Comparison of ENCODE assay signal across 14 cellular contexts in genomic region chr14:46550836-46551235, GRCh38.
DNase-seq lines count a peak whose midpoint lies in the region; ATAC-seq lines count a peak whose summit lies in the region.
"Had no signal": no experiment of that assay in that cellular context is flagged by ENCODE, and none has a peak within 500 bp of the region (broad histone marks: within the 10 kb centered on the region; RNA-seq: fewer than 3 reads in every experiment).

No MANE protein-coding gene starts in this region.

- DNase-seq in Daoy (ENCODE audit: low read depth) = peak; percentile 2
- peak; percentile 1 for DNase-seq in ELF-1 (ENCODE audit: low read depth, low spot score)
- peak; percentile 62 to 81 for DNase-seq in SJCRH30
- no peak for DNase-seq in stimulated activated naive CD4-positive, alpha-beta T cell treated with Interleukin-2 at 50 U/mL for 16 hours (lab: John Stamatoyannopoulos, UW)
- no peak for DNase-seq in stimulated activated CD4-positive, alpha-beta T cell treated with anti-CD3 and anti-CD28 coated beads, Interleukin-1b, Interleukin-23, amount 100 ng/mL, for 48 hours
- DNase-seq: C1 segment of cervical spinal cord; Calu3; CD4-positive, alpha-beta memory T cell; COR-L47; DMS79; GOT3; HFFc6 had no signal

- H3K9me3 ChIP-seq in SJCRH30 (replicated peaks) = no peaks in the 10 kb centered on the region
- H3K9me3 ChIP-seq: HAP-1 had no signal

- no peaks in the 10 kb centered on the region for H3K36me3 ChIP-seq in SJCRH30
- H3K36me3 ChIP-seq: HAP-1 had no signal

- peak overlapping the region; percentile 20; the same call in 1 of the 2 replicates for H3K4me3 ChIP-seq in SJCRH30
- H3K4me3 ChIP-seq: HAP-1 had no signal

- no peaks in the 10 kb centered on the region for H3K4me1 ChIP-seq in SJCRH30
- H3K4me1 ChIP-seq: HAP-1 had no signal

- no peaks in the 10 kb centered on the region for H3K27me3 ChIP-seq in SJCRH30

- H3K27ac ChIP-seq in SJCRH30 = peak overlapping the region; percentile 83

- ATAC-seq in HG03520 (IDR thresholded peaks at IDR 0.05; ENCODE audit: unreplicated experiment) = no peak

Comparison
In these comparisons a context has a peak if more than half of its experiments do, and no peak if none do; other contexts are left out.
1. DNase-seq: peak in Daoy (single experiment), ELF-1 (single experiment) and SJCRH30 (2 of 2); none in stimulated activated naive CD4-positive, alpha-beta T cell treated with Interleukin-2 at 50 U/mL for 16 hours (single experiment) and stimulated activated CD4-positive, alpha-beta T cell treated with anti-CD3 and anti-CD28 coated beads, Interleukin-1b, Interleukin-23, amount 100 ng/mL, for 48 hours (single experiment).